In the genomic region with DNA sequence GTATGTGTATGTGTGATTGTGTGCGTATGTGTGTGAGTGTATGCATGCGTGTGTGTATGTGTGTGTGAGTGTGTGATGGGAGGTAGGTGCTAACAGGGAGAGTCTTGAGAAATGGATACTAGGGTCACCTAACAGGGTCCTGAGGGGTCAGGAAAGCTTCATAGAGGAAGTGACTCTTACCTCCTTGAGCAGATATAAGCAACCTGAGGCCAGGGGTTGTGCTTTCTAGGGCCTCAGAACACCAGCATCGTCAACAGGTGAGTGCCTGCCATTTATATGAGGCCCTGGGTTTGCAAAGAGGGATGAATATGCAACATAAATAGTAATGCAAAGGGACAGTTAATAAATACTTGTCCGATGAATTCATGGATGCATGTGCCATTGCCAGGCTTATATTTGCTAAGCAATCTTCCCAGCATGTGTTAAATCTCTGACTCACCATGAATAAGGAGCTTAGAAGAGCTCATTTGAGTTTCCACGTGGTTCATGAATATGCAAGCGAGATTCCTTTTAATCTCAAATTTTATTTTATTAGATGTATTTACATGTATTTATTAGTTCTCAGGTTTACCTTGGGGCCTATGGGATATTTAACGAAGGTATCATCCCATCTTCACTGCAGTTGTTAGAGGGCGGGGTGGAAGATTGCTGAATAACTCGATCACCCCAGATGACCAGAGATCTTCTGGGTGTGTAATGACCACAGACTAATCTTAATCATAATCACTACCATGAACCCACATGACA, we compare ENCODE assay signal across 13 cellular contexts.
DNase-seq lines count a peak whose midpoint lies in the region; ATAC-seq and TF ChIP-seq lines count a peak whose summit lies in the region.
"Had no signal": no experiment of that assay in that cellular context is flagged by ENCODE, and none has a peak within 500 bp of the region (broad histone marks: within the 10 kb centered on the region; RNA-seq: fewer than 3 reads in every experiment).

No MANE protein-coding gene starts in this region.

- no peak overlapping the region for H3K27ac ChIP-seq in ascending aorta
- H3K27ac ChIP-seq: PC-9, suprapubic skin, VCaP had no signal

- H3K9me3 Mint-ChIP-seq in activated naive CD4-positive, alpha-beta T cell treated with anti-CD3 and anti-CD28 coated beads, Interleukin-2, amount 10 ng/mL, durations not matched to agents 7 days and 5 days: no peaks in the 10 kb centered on the region
- H3K9me3 Mint-ChIP-seq: activated T-helper 2 cell treated with anti-CD3 and anti-CD28 coated beads, Interferon-gamma antibody, Interleukin-2, Interleukin-4, amounts not matched to agents 10 μg/mL and 5 μg/mL and 100 μg/mL, durations not matched to agents 14 hours and 24 hours and 36 hours; nephron had no signal

- no peak overlapping the region for H3K27ac Mint-ChIP-seq in activated naive CD4-positive, alpha-beta T cell treated with anti-CD3 and anti-CD28 coated beads, Interleukin-2, amount 10 ng/mL, durations not matched to agents 7 days and 5 days
- H3K27ac Mint-ChIP-seq: activated T-helper 2 cell treated with anti-CD3 and anti-CD28 coated beads, Interferon-gamma antibody, Interleukin-2, Interleukin-4, amounts not matched to agents 10 μg/mL and 5 μg/mL and 100 μg/mL, durations not matched to agents 14 hours and 24 hours and 36 hours; nephron had no signal

- no peaks in the 10 kb centered on the region for H3K36me3 Mint-ChIP-seq in activated naive CD4-positive, alpha-beta T cell treated with anti-CD3 and anti-CD28 coated beads, Interleukin-2, amount 10 ng/mL, durations not matched to agents 7 days and 5 days

- no peak for TF ChIP-seq CTCF in fibroblast of pulmonary artery (IDR thresholded peaks at IDR 0.05; ENCODE audit: low read length, missing control alignments)
- no peak for TF ChIP-seq CTCF in ascending aorta (IDR thresholded peaks at IDR 0.05)

- peak; percentile 85 for DNase-seq in AG08395 (ENCODE audit: low spot score)
- DNase-seq in H4 (ENCODE audit: low spot score): peak; percentile 18
- peak; percentile 70 for DNase-seq in RPMI7951 (ENCODE audit: low read depth)
- DNase-seq in fibroblast of pulmonary artery (ENCODE audit: low read depth): peak; percentile 6
- DNase-seq in ascending aorta (ENCODE audit: low spot score in 2 of 2): no peak
- no peak for DNase-seq in stimulated activated CD4-positive, alpha-beta T cell treated with anti-CD3 and anti-CD28 coated beads, Interleukin-2, amount 100 ng/mL, for 24 hours
- no peak for DNase-seq in activated naive CD4-positive, alpha-beta T cell treated with anti-CD3 and anti-CD28 coated beads, Interleukin-2, amount 10 ng/mL, durations not matched to agents 7 days and 5 days
- DNase-seq: PC-9 had no signal

- H3K4me3 Mint-ChIP-seq in activated naive CD4-positive, alpha-beta T cell treated with anti-CD3 and anti-CD28 coated beads, Interleukin-2, amount 10 ng/mL, durations not matched to agents 7 days and 5 days: no peak overlapping the region
- H3K4me3 Mint-ChIP-seq: nephron had no signal

- H3K4me3 ChIP-seq in fibroblast of pulmonary artery (replicated peaks; ENCODE audit: low read depth, low read length) (no peak overlapping the region), ascending aorta (no peak overlapping the region)
- H3K4me3 ChIP-seq: PC-9, suprapubic skin had no signal

- H3K4me1 Mint-ChIP-seq in activated naive CD4-positive, alpha-beta T cell treated with anti-CD3 and anti-CD28 coated beads, Interleukin-2, amount 10 ng/mL, durations not matched to agents 7 days and 5 days: no peaks in the 10 kb centered on the region
- H3K4me1 Mint-ChIP-seq: nephron had no signal

- ATAC-seq in GM21576 (IDR thresholded peaks at IDR 0.05; ENCODE audit: unreplicated experiment): no peak

- no peaks in the 10 kb centered on the region for H3K36me3 ChIP-seq in ascending aorta
- H3K36me3 ChIP-seq: suprapubic skin had no signal

- no peaks in the 10 kb centered on the region for H3K27me3 ChIP-seq in ascending aorta

- intact Hi-C loops in ascending aorta (cut with DNase I): no loop called here

- H3K4me1 ChIP-seq in ascending aorta: no peaks in the 10 kb centered on the region
- H3K4me1 ChIP-seq: suprapubic skin had no signal

- peaks cover 3% of the 10 kb centered on the region for H3K27me3 Mint-ChIP-seq in activated naive CD4-positive, alpha-beta T cell treated with anti-CD3 and anti-CD28 coated beads, Interleukin-2, amount 10 ng/mL, durations not matched to agents 7 days and 5 days

- H3K9me3 ChIP-seq in ascending aorta: no peaks in the 10 kb centered on the region
- H3K9me3 ChIP-seq: suprapubic skin had no signal

- CTCF ChIA-PET in activated naive CD4-positive, alpha-beta T cell treated with anti-CD3 and anti-CD28 coated beads, Interleukin-2, amount 10 ng/mL, durations not matched to agents 7 days and 5 days (lab: Charles Lee): no interaction called here

Comparison
In these comparisons a context has a peak if more than half of its experiments do, and no peak if none do; other contexts are left out.
1. DNase-seq: peak in AG08395 (single experiment), H4 (single experiment), RPMI7951 (single experiment) and fibroblast of pulmonary artery (single experiment); none in ascending aorta (0 of 2), stimulated activated CD4-positive, alpha-beta T cell treated with anti-CD3 and anti-CD28 coated beads, Interleukin-2, amount 100 ng/mL, for 24 hours (0 of 2) and activated naive CD4-positive, alpha-beta T cell treated with anti-CD3 and anti-CD28 coated beads, Interleukin-2, amount 10 ng/mL, durations not matched to agents 7 days and 5 days (single experiment).